ENCODE assay signal across 28 cellular contexts in genomic region chr5:94470802-94471201, GRCh38.
DNase-seq lines count a peak whose midpoint lies in the region; ATAC-seq, FAIRE-seq and TF ChIP-seq lines count a peak whose summit lies in the region.
"Had no signal": no experiment of that assay in that cellular context is flagged by ENCODE, and none has a peak within 500 bp of the region (broad histone marks: within the 10 kb centered on the region; RNA-seq: fewer than 3 reads in every experiment).

No MANE protein-coding gene starts in this region.

- FAIRE-seq in small intestine (lab: Jason Lieb, UNC): no peak
- FAIRE-seq: A549, GM12891 had no signal

- no peaks in the 10 kb centered on the region for H3K9me3 Mint-ChIP-seq in nephron
- H3K9me3 Mint-ChIP-seq: CD8-positive, alpha-beta T cell had no signal

- H3K27ac Mint-ChIP-seq in nephron: peak overlapping the region; percentile 33 to 53 (median 39)
- H3K27ac Mint-ChIP-seq: CD8-positive, alpha-beta T cell; T-helper 17 cell had no signal

- H3K4me3 ChIP-seq in BE2C (ENCODE audit: low read depth, low read length) (peak overlapping the region; percentile 44), small intestine (ENCODE audit: low read depth in 1 of 2, low read length in 2 of 2) (no peak overlapping the region)
- H3K4me3 ChIP-seq: A549, SK-N-MC had no signal

- H3K36me3 ChIP-seq in BE2C: no peaks in the 10 kb centered on the region
- H3K36me3 ChIP-seq in small intestine (ENCODE audit: control insufficient read depth in 2 of 2, insufficient read depth in 2 of 2, low read length in 2 of 2): no peaks in the 10 kb centered on the region

- no peak for DNase-seq in BE2C
- DNase-seq in NCI-H146 treated with DMSO at 0.1 percent for 48 hours (lab: John Stamatoyannopoulos, UW; ENCODE audit: unreplicated experiment): peak; percentile 7
- peak; percentile 13 for DNase-seq in NCI-H774 (lab: John Stamatoyannopoulos, UW)
- no peak for DNase-seq in small intestine
- DNase-seq: AML-193; C1 segment of cervical spinal cord; Caco-2; CD8-positive, alpha-beta T cell; DMS79 treated with DMSO at 0.1 percent for 48 hours; GF-D8; Karpas-422; NCI-H1092; NCI-H1417 treated with DMSO at 0.1 percent for 48 hours; NCI-H187 treated with DMSO at 0.1 percent for 48 hours; NCI-H2107; NCI-H446 treated with DMSO at 0.1 percent for 48 hours; SIG-M5; T-helper 17 cell had no signal

- no peaks in the 10 kb centered on the region for H3K9me3 ChIP-seq in BE2C
- no peaks in the 10 kb centered on the region for H3K9me3 ChIP-seq in small intestine (ENCODE audit: control insufficient read depth, low read depth)
- H3K9me3 ChIP-seq: A549, Caco-2 had no signal

- H3K4me3 Mint-ChIP-seq in nephron: no peak overlapping the region
- H3K4me3 Mint-ChIP-seq: CD8-positive, alpha-beta T cell; T-helper 17 cell had no signal

- ATAC-seq in HG03460 (IDR thresholded peaks at IDR 0.05; ENCODE audit: unreplicated experiment) (no peak), GM21390 (IDR thresholded peaks at IDR 0.05; ENCODE audit: unreplicated experiment) (no peak)
- ATAC-seq: A549; CD8-positive, alpha-beta T cell; HCT116; Panc1; T-helper 17 cell had no signal

- H3K27ac ChIP-seq in small intestine (ENCODE audit: low read depth in 1 of 2, low read length in 1 of 2): no peak overlapping the region
- H3K27ac ChIP-seq: A549, HL-60, RWPE1, SK-N-MC had no signal

- H3K27me3 ChIP-seq in BE2C (no peaks in the 10 kb centered on the region), small intestine (ENCODE audit: control insufficient read depth in 2 of 2, insufficient read depth in 2 of 2, low read length in 2 of 2) (no peaks in the 10 kb centered on the region)

- H3K27me3 Mint-ChIP-seq in nephron (ENCODE audit: low read depth): peaks cover 3% of the 10 kb centered on the region
- H3K27me3 Mint-ChIP-seq: T-helper 17 cell had no signal

- H3K36me3 Mint-ChIP-seq in nephron (ENCODE audit: low read depth): no peaks in the 10 kb centered on the region
- H3K36me3 Mint-ChIP-seq: CD8-positive, alpha-beta T cell had no signal

- no peak for TF ChIP-seq CTCF in BE2C (IDR thresholded peaks at IDR 0.05; ENCODE audit: low read depth, low read length)
- no peak for TF ChIP-seq CTCF in nephron (IDR thresholded peaks at IDR 0.05; ENCODE audit: unreplicated experiment in 3 of 3)

- H3K4me1 Mint-ChIP-seq in nephron: peaks cover 33% of the 10 kb centered on the region
- H3K4me1 Mint-ChIP-seq: T-helper 17 cell had no signal

- peaks cover 31% of the 10 kb centered on the region for H3K4me1 ChIP-seq in BE2C
- H3K4me1 ChIP-seq in small intestine (ENCODE audit: control insufficient read depth in 2 of 2, insufficient read depth in 1 of 2, low read depth in 1 of 2, low read length in 1 of 2): no peaks in the 10 kb centered on the region
- H3K4me1 ChIP-seq: A549, Caco-2 had no signal

- 84 to 93% (median 89%) methylated on average over 6 of the region's 6 CpGs for WGBS in small intestine, 3 donors

Comparison
In these comparisons a context has a peak if more than half of its experiments do, and no peak if none do; other contexts are left out.
1. DNase-seq: peak in NCI-H146 treated with DMSO at 0.1 percent for 48 hours (single experiment) and NCI-H774 (single experiment); none in BE2C (single experiment) and small intestine (single experiment).